19 cellular contexts compared by ENCODE assay signal in genomic region chr7:149355390-149356048, GRCh38.
DNase-seq lines count a peak whose midpoint lies in the region; ATAC-seq, FAIRE-seq and TF ChIP-seq lines count a peak whose summit lies in the region.
"Had no signal": no experiment of that assay in that cellular context is flagged by ENCODE, and none has a peak within 500 bp of the region (broad histone marks: within the 10 kb centered on the region; RNA-seq: fewer than 3 reads in every experiment).

No MANE protein-coding gene starts in this region.

- TF ChIP-seq RAD21 in A549 (conservative IDR thresholded peaks at IDR 0.05 in 1 of 2, IDR thresholded peaks at IDR 0.05 in 1 of 2): peak in 1 of 2 experiments; percentile 19; a peak in 1 of 5 replicates

- CTCF ChIA-PET in A549 (lab: Yijun Ruan, JAX): interaction anchor here (0.8 to 1.2 kb wide), 3 partner anchors 45 to 59 kb away, joined by 3 read pairs; no protein-coding TSS in a partner anchor
- CTCF ChIA-PET in OCI-LY7 (lab: Charles Lee; ENCODE audit: unreplicated experiment): no interaction called here
- CTCF ChIA-PET in T-cell (lab: Charles Lee): no interaction called here

- H3F3A ChIP-seq in GM23338 (replicated peaks; ENCODE audit: low read depth): no peaks in the 10 kb centered on the region

- intact Hi-C loops in OCI-LY7 (cut with micrococcal nuclease; ENCODE audit: unreplicated experiment) (no loop called here), left ventricle myocardium inferior (cut with micrococcal nuclease) (no loop called here)

- H3K9me3 Mint-ChIP-seq in GM23338 (peaks cover 32% of the 10 kb centered on the region), T-cell (peaks cover 0 to 10% (median 7%) of the 10 kb centered on the region in 3 donors)

- H3K27me3 Mint-ChIP-seq in GM23338 (ENCODE audit: insufficient read depth, low read depth, poor library complexity) (peaks cover 12% of the 10 kb centered on the region), T-cell (peaks cover 4 to 7% of the 10 kb centered on the region in 2 donors)

- ATAC-seq in A549 (peak; percentile 92), GM23338 (peak; percentile 95), T-cell (replicated peaks in 1 of 4) (no peak)
- ATAC-seq: stimulated activated memory B cell treated with anti-CD40 and anti-IgM and Interleukin-4, amounts not matched to agents 10 μg/mL and 1 μg/mL and 100 μg/mL, for 72 hours had no signal

- H2AFZ ChIP-seq in GM23338 (no peak overlapping the region), OCI-LY7 (ENCODE audit: low read length) (no peak overlapping the region)

- FAIRE-seq in A549 (lab: Jason Lieb, UNC): no peak
- FAIRE-seq: colon had no signal

- TF ChIP-seq CTCF in A549 (IDR thresholded peaks at IDR 0.05) (0 out of 3 replicates have a peak, but pooled peaks have one; percentile 8), GM23338 (conservative IDR thresholded peaks at IDR 0.05; ENCODE audit: low read depth in 2 of 2) (peak; percentile 52 to 62), OCI-LY7 (conservative IDR thresholded peaks at IDR 0.05; ENCODE audit: low read length) (0 out of 2 replicates have a peak, but pooled peaks have one; percentile 15), fibroblast of villous mesenchyme (IDR thresholded peaks at IDR 0.05; ENCODE audit: insufficient read depth, low read depth, low read length) (no peak), left ventricle myocardium inferior (IDR thresholded peaks at IDR 0.05; ENCODE audit: borderline replicate concordance) (no peak)

- H3K4me1 ChIP-seq in A549 (no peaks in the 10 kb centered on the region), GM23338 (ENCODE audit: insufficient read depth) (0 out of 2 replicates have a peak, but pooled peaks cover 3% of the 10 kb centered on the region), OCI-LY7 (ENCODE audit: insufficient read depth, low read length, poor library complexity, severe bottlenecking) (no peaks in the 10 kb centered on the region), left ventricle myocardium inferior (no peaks in the 10 kb centered on the region)
- H3K4me1 ChIP-seq: BLaER1 treated with 17β-estradiol and CSF1 and Interleukin-3, amounts not matched to agents 10 nM and 100 nM; HAP-1 had no signal

- peak; percentile 40 to 73 for DNase-seq in A549 (ENCODE audit: low read depth in 1 of 2, low spot score in 1 of 2)
- DNase-seq in GM23338 (ENCODE audit: low spot score): peak; percentile 93
- no peak for DNase-seq in OCI-LY7 (ENCODE audit: low spot score)
- DNase-seq in fibroblast of villous mesenchyme (ENCODE audit: low read depth): peak; percentile 2
- no peak for DNase-seq in DMS53 treated with DMSO at 0.1 percent for 48 hours (lab: John Stamatoyannopoulos, UW; ENCODE audit: unreplicated experiment)
- DNase-seq in left ventricle myocardium inferior: no peak
- DNase-seq in mesenteric fat pad (ENCODE audit: low spot score): no peak
- DNase-seq in T-cell: no peak
- DNase-seq: activated CD8-positive, alpha-beta memory T cell treated with anti-CD3 and anti-CD28 coated beads for 24 hours; foreskin melanocyte; KG1; nucleus accumbens; stimulated activated CD4-positive, alpha-beta T cell treated with anti-CD3 and anti-CD28 coated beads, Interleukin-2, amount 100 ng/mL, for 24 hours had no signal

- H3K27ac ChIP-seq in A549: no peak overlapping the region
- no peak overlapping the region; the same call in 1 of the 2 replicates for H3K27ac ChIP-seq in GM23338 (ENCODE audit: low read depth)
- no peak overlapping the region for H3K27ac ChIP-seq in OCI-LY7 (ENCODE audit: low read depth, low read length, poor library complexity, severe bottlenecking)
- H3K27ac ChIP-seq in left ventricle myocardium inferior (replicated peaks): no peak overlapping the region
- H3K27ac ChIP-seq: BLaER1 treated with 17β-estradiol and CSF1 and Interleukin-3, amounts not matched to agents 10 nM and 100 nM had no signal

- H3K4me3 ChIP-seq in A549 (no peak overlapping the region), GM23338 (peak overlapping the region; percentile 49), OCI-LY7 (ENCODE audit: low read depth, low read length, poor library complexity, severe bottlenecking) (no peak overlapping the region), fibroblast of villous mesenchyme (ENCODE audit: low read depth, low read length) (no peak overlapping the region), left ventricle myocardium inferior (no peak overlapping the region)
- H3K4me3 ChIP-seq: BLaER1 treated with 17β-estradiol and CSF1 and Interleukin-3, amounts not matched to agents 10 nM and 100 nM; HAP-1; lung had no signal

- H4K20me1 ChIP-seq in GM23338 (replicated peaks; ENCODE audit: insufficient read depth) (no peaks in the 10 kb centered on the region), OCI-LY7 (ENCODE audit: insufficient read depth, low read length) (no peaks in the 10 kb centered on the region)
- H4K20me1 ChIP-seq: BLaER1 treated with 17β-estradiol and CSF1 and Interleukin-3, amounts not matched to agents 10 nM and 100 nM had no signal

- no peak for TF ChIP-seq POLR2A in A549 (IDR thresholded peaks at IDR 0.05; ENCODE audit: low read length)

- H3K79me2 ChIP-seq in GM23338 (replicated peaks; ENCODE audit: insufficient read depth): no peaks in the 10 kb centered on the region
- no peaks in the 10 kb centered on the region for H3K79me2 ChIP-seq in OCI-LY7 (ENCODE audit: insufficient read depth, low read depth, low read length)

- H3K9me2 ChIP-seq in GM23338 (ENCODE audit: insufficient read depth): no peaks in the 10 kb centered on the region
- H3K9me2 ChIP-seq in OCI-LY7 (ENCODE audit: insufficient read depth, low read length): no peaks in the 10 kb centered on the region

- peak overlapping the region; percentile 19; the same call in 1 of the 3 replicates for H3K4me2 ChIP-seq in A549
- peak overlapping the region; percentile 57 for H3K4me2 ChIP-seq in GM23338
- no peak overlapping the region for H3K4me2 ChIP-seq in OCI-LY7 (ENCODE audit: low read length)
- H3K4me2 ChIP-seq: BLaER1 treated with 17β-estradiol and CSF1 and Interleukin-3, amounts not matched to agents 10 nM and 100 nM had no signal

- no peaks in the 10 kb centered on the region for H3K27me3 ChIP-seq in GM23338 (ENCODE audit: insufficient read depth)
- H3K27me3 ChIP-seq in left ventricle myocardium inferior (ENCODE audit: low read depth): peaks cover 13% of the 10 kb centered on the region
- H3K27me3 ChIP-seq: BLaER1 treated with 17β-estradiol and CSF1 and Interleukin-3, amounts not matched to agents 10 nM and 100 nM had no signal

- POLR2A ChIA-PET in A549 (lab: Yijun Ruan, JAX): no interaction called here
- POLR2A ChIA-PET in OCI-LY7 (lab: Charles Lee): interaction anchor here (0.6 kb wide), 1 partner anchor 66 kb away, joined by 3 read pairs; no protein-coding TSS in a partner anchor
- POLR2A ChIA-PET in T-cell (lab: Charles Lee): no interaction called here

- H3K4me1 Mint-ChIP-seq in GM23338 (peaks cover 10% of the 10 kb centered on the region; the same call in 2 of the 3 replicates), T-cell (no peaks in the 10 kb centered on the region)
- H3K4me1 Mint-ChIP-seq: stimulated activated memory B cell treated with anti-CD40 and anti-IgM and Interleukin-4, amounts not matched to agents 10 μg/mL and 1 μg/mL and 100 μg/mL, for 72 hours had no signal

- 38% methylated on average over 5 of the region's 5 CpGs for WGBS in A549 (ENCODE audit: missing lambda C conversion rate)

- H3K4me3 Mint-ChIP-seq in GM23338 (peak overlapping the region; percentile 64), T-cell (no peak overlapping the region)
- H3K4me3 Mint-ChIP-seq: activated naive CD8-positive, alpha-beta T cell; stimulated activated memory B cell treated with anti-CD40 and anti-IgM and Interleukin-4, amounts not matched to agents 10 μg/mL and 1 μg/mL and 100 μg/mL, for 72 hours had no signal

- H3K9me3 ChIP-seq in A549 (no peaks in the 10 kb centered on the region), OCI-LY7 (ENCODE audit: low read length) (no peaks in the 10 kb centered on the region), left ventricle myocardium inferior (replicated peaks) (peaks cover 23% of the 10 kb centered on the region)
- H3K9me3 ChIP-seq: HAP-1 had no signal

- H3K27ac Mint-ChIP-seq in GM23338 (peak overlapping the region; percentile 76), T-cell (no peak overlapping the region)
- H3K27ac Mint-ChIP-seq: activated naive CD8-positive, alpha-beta T cell; stimulated activated memory B cell treated with anti-CD40 and anti-IgM and Interleukin-4, amounts not matched to agents 10 μg/mL and 1 μg/mL and 100 μg/mL, for 72 hours had no signal

- H3K36me3 ChIP-seq in GM23338 (ENCODE audit: insufficient read depth) (no peaks in the 10 kb centered on the region), OCI-LY7 (ENCODE audit: insufficient read depth, low read length) (no peaks in the 10 kb centered on the region), left ventricle myocardium inferior (no peaks in the 10 kb centered on the region)
- H3K36me3 ChIP-seq: BLaER1 treated with 17β-estradiol and CSF1 and Interleukin-3, amounts not matched to agents 10 nM and 100 nM; HAP-1 had no signal

- peaks cover 4% of the 10 kb centered on the region; the same call in 1 of the 3 replicates for H3K36me3 Mint-ChIP-seq in GM23338 (ENCODE audit: low read depth)
- H3K36me3 Mint-ChIP-seq in T-cell: no peaks in the 10 kb centered on the region
- H3K36me3 Mint-ChIP-seq: activated naive CD8-positive, alpha-beta T cell; stimulated activated memory B cell treated with anti-CD40 and anti-IgM and Interleukin-4, amounts not matched to agents 10 μg/mL and 1 μg/mL and 100 μg/mL, for 72 hours had no signal

- no TSS peak for BruUV-seq in OCI-LY7 (replicated peaks; lab: Mats Ljungman, UMichigan)

- no peak for TF ChIP-seq EP300 in A549 (IDR thresholded peaks at IDR 0.05)

TF ChIP-seq in A549, 52 proteins besides CTCF, POLR2A, EP300 and RAD21:
- TF ChIP-seq CHD2 (IDR thresholded peaks at IDR 0.05; ENCODE audit: low read length, partially characterized antibody) (no peak), MYC (IDR thresholded peaks at IDR 0.05; ENCODE audit: borderline replicate concordance, low read length) (no peak), SREBF2 (IDR thresholded peaks at IDR 0.05) (peak; percentile 47; the same call in 1 of the 2 replicates)

TF ChIP-seq in GM23338, 12 proteins besides CTCF, POLR2A, EP300 and RAD21 (continues in another document):
- TF ChIP-seq STAT1 (IDR thresholded peaks at IDR 0.05; ENCODE audit: unreplicated experiment) (no peak), CREB1 (CRISPR knock-in tag; IDR thresholded peaks at IDR 0.05; ENCODE audit: low read depth) (0 out of 2 replicates have a peak, but pooled peaks have one; percentile 9), ZNF114 (CRISPR knock-in tag; IDR thresholded peaks at IDR 0.05) (no peak), NANOG (IDR thresholded peaks at IDR 0.05; ENCODE audit: borderline replicate concordance) (peak; percentile 29; the same call in 1 of the 2 replicates)

Comparison
In these comparisons a context has a peak if more than half of its experiments do, and no peak if none do; other contexts are left out.
1. ATAC-seq: peak in A549 (2 of 2) and GM23338 (single experiment); none in T-cell (0 of 4).
2. DNase-seq: peak in A549 (2 of 2), GM23338 (single experiment) and fibroblast of villous mesenchyme (single experiment); none in OCI-LY7 (single experiment), DMS53 treated with DMSO at 0.1 percent for 48 hours (single experiment), left ventricle myocardium inferior (single experiment), mesenteric fat pad (single experiment) and T-cell (0 of 34).
3. CTCF ChIP-seq: peak in A549 (single experiment), GM23338 (2 of 2) and OCI-LY7 (single experiment); none in fibroblast of villous mesenchyme (single experiment) and left ventricle myocardium inferior (single experiment).